Comparison of ENCODE assay signal across 8 cellular contexts in the genomic region with DNA sequence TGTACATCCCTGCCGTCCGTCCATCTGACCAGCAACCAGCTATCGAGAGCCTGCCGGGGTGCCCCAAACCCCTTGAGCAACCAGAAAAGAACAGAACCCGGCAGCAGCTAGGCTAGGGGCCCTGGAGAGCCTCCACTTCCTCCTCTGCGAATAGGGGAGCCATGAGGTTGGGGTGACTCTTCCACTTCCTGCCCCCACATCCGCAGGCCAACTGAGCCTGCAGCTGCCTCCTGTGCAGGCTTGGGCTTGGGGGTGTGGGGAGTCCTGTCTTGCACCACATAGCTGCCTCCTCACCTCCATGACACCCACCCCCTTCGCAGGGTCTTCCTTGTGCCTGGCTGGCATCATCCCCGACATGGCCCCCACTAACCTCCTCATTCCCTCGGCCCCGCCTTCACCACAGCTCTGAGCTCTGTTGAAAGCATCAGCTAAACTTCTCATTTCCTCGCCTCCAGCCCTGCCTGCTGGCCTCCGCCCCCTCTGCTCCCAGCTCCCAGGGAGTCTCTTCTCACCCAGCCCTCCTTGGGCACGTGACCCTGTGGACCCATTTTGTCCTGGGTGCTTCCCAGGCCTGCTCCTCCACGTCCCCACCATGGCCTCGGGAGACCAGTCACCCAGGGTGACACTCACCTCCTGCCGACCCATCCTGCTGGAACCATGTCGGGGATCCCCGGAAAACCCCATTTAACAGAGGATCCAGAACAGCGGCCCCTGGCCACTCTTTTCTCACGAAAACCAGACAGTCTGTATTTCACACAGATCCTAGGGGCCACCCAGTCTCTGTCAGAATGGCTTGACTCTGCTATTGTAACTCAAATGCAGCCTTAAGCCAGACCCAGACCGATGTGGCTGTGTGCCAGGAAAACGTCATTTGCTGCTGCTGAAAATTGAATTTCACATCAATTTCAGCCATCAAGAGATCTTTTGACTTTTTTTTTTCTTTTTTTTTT. TPM values are rescaled to one million over a fixed set of nuclear protein-coding genes. Genes with fewer than 3 reads are reported as not detected.
DNase-seq lines count a peak whose midpoint lies in the region; ATAC-seq lines count a peak whose summit lies in the region.

No MANE protein-coding gene starts in this region.

- H3K36me3 Mint-ChIP-seq in T-helper 1 cell treated with Interleukin-12 subunit alpha and Interleukin-12 subunit beta and Interleukin-4 antibody, amounts not matched to agents 30 μg/mL and 1 μg/mL, for 36 hours (ENCODE audit: low read depth): peaks cover 13% of the 10 kb centered on the region

- ATAC-seq in GM19035 (IDR thresholded peaks at IDR 0.05; ENCODE audit: unreplicated experiment): peak; percentile 66
- peak; percentile 42 for ATAC-seq in HG03103 (IDR thresholded peaks at IDR 0.05; ENCODE audit: low read depth, unreplicated experiment)
- ATAC-seq in left lobe of liver: peak; percentile 48

- no peaks in the 10 kb centered on the region for H3K9me3 Mint-ChIP-seq in T-helper 1 cell treated with Interleukin-12 subunit alpha and Interleukin-12 subunit beta and Interleukin-4 antibody, amounts not matched to agents 30 μg/mL and 1 μg/mL, for 36 hours

- peaks cover 28% of the 10 kb centered on the region for H3K4me1 Mint-ChIP-seq in T-helper 1 cell treated with Interleukin-12 subunit alpha and Interleukin-12 subunit beta and Interleukin-4 antibody, amounts not matched to agents 30 μg/mL and 1 μg/mL, for 36 hours (ENCODE audit: low read depth)

- H3K27me3 Mint-ChIP-seq in T-helper 1 cell treated with Interleukin-12 subunit alpha and Interleukin-12 subunit beta and Interleukin-4 antibody, amounts not matched to agents 30 μg/mL and 1 μg/mL, for 36 hours (ENCODE audit: low read depth): no peaks in the 10 kb centered on the region

- H3K27ac Mint-ChIP-seq in T-helper 1 cell treated with Interleukin-12 subunit alpha and Interleukin-12 subunit beta and Interleukin-4 antibody, amounts not matched to agents 30 μg/mL and 1 μg/mL, for 36 hours: peak overlapping the region; percentile 98

- H3K4me3 Mint-ChIP-seq in T-helper 1 cell treated with Interleukin-12 subunit alpha and Interleukin-12 subunit beta and Interleukin-4 antibody, amounts not matched to agents 30 μg/mL and 1 μg/mL, for 36 hours: peak overlapping the region; percentile 85

- DNase-seq in amniotic epithelial cell (ENCODE audit: low read depth) (peak; percentile 21), left lobe of liver (ENCODE audit: low spot score) (no peak), NCI-H748 (lab: John Stamatoyannopoulos, UW; ENCODE audit: unreplicated experiment) (no peak), NCI-H526 treated with DMSO at 0.1 percent for 48 hours (lab: John Stamatoyannopoulos, UW) (no peak)
- peak; percentile 29 to 44 (median 32) for DNase-seq in stimulated activated CD4-positive, alpha-beta T cell treated with anti-CD3 and anti-CD28 coated beads, TNF-alpha, amount 100 ng/mL, for 4 hours (ENCODE audit: low read depth in 3 of 3)

RNA-seq across cellular contexts. Expression of a gene that starts 50.4 kb away (rescaled TPM):
- total RNA-seq in left lobe of liver: 28.9 TPM

RNA-seq across cellular contexts. Expression of a gene that starts 50.8 kb away (rescaled TPM):
- 5.1 TPM for total RNA-seq in left lobe of liver

Comparison
In these comparisons a context has a peak if more than half of its experiments do, and no peak if none do; other contexts are left out.
1. DNase-seq: peak in amniotic epithelial cell (single experiment) and stimulated activated CD4-positive, alpha-beta T cell treated with anti-CD3 and anti-CD28 coated beads, TNF-alpha, amount 100 ng/mL, for 4 hours (3 of 3); none in left lobe of liver (single experiment), NCI-H748 (single experiment) and NCI-H526 treated with DMSO at 0.1 percent for 48 hours (single experiment).
2. Peak in every context shown above with its lines, with median percentiles within 50 percentile points of each other: ATAC-seq.